19 cellular contexts compared by ENCODE assay signal in genomic region chr2:152460567-152460966, GRCh38.
"Had no signal": no experiment of that assay in that cellular context is flagged by ENCODE, and none has a peak within 500 bp of the region (broad histone marks: within the 10 kb centered on the region; RNA-seq: fewer than 3 reads in every experiment).

No MANE protein-coding gene starts in this region.

- H3K4me3 Mint-ChIP-seq: immature natural killer cell; naive thymus-derived CD8-positive, alpha-beta T cell; nephron progenitor cell; stimulated activated memory B cell treated with anti-CD40 and anti-IgM and Interleukin-4, amounts not matched to agents 10 μg/mL and 1 μg/mL and 100 μg/mL, for 72 hours; type B pancreatic cell had no signal

- DNase-seq: effector CD4-positive, alpha-beta T cell; immature natural killer cell; islet precursor cell; kidney glomerular epithelial cell; left ventricle myocardium superior; lower lobe of right lung; naive thymus-derived CD8-positive, alpha-beta T cell; nephron progenitor cell; sigmoid colon; stimulated activated CD4-positive, alpha-beta T cell treated with anti-CD3 and anti-CD28 coated beads, Interleukin-2, amount 100 ng/mL, for 24 hours; stimulated activated CD4-positive, alpha-beta T cell treated with anti-CD3 and anti-CD28 coated beads, Interleukin-4, amount 100 ng/mL, for 24 hours; stimulated activated naive CD8-positive, alpha-beta T cell treated with anti-CD3 and anti-CD28 coated beads, Interleukin-15, Interleukin-2, amounts not matched to agents 100 U/mL and 50 U/mL, for 24 hours; testis; tibial artery had no signal

- H3K36me3 Mint-ChIP-seq: immature natural killer cell; naive thymus-derived CD8-positive, alpha-beta T cell; stimulated activated memory B cell treated with anti-CD40 and anti-IgM and Interleukin-4, amounts not matched to agents 10 μg/mL and 1 μg/mL and 100 μg/mL, for 72 hours had no signal

- H3K4me1 Mint-ChIP-seq: immature natural killer cell; naive thymus-derived CD8-positive, alpha-beta T cell had no signal

- H3K27me3 ChIP-seq: right atrium auricular region, sigmoid colon, testis, tibial artery had no signal

- ATAC-seq: left ventricle myocardium superior; lower lobe of right lung; naive thymus-derived CD8-positive, alpha-beta T cell; stimulated activated memory B cell treated with anti-CD40 and anti-IgM and Interleukin-4, amounts not matched to agents 10 μg/mL and 1 μg/mL and 100 μg/mL, for 72 hours; stimulated activated naive CD8-positive, alpha-beta T cell treated with anti-CD3 and anti-CD28 coated beads, Interleukin-15, Interleukin-2, amounts not matched to agents 100 U/mL and 50 U/mL, for 24 hours had no signal

- H3K27ac Mint-ChIP-seq: immature natural killer cell; naive thymus-derived CD8-positive, alpha-beta T cell; nephron progenitor cell; stimulated activated memory B cell treated with anti-CD40 and anti-IgM and Interleukin-4, amounts not matched to agents 10 μg/mL and 1 μg/mL and 100 μg/mL, for 72 hours; type B pancreatic cell had no signal

- H3K27ac ChIP-seq: coronary artery, lower lobe of right lung, prostate gland, right atrium auricular region, sigmoid colon, testis, tibial artery had no signal

- H3K27me3 Mint-ChIP-seq: stimulated activated memory B cell treated with anti-CD40 and anti-IgM and Interleukin-4, amounts not matched to agents 10 μg/mL and 1 μg/mL and 100 μg/mL, for 72 hours; type B pancreatic cell had no signal

- H3K9me3 Mint-ChIP-seq: stimulated activated memory B cell treated with anti-CD40 and anti-IgM and Interleukin-4, amounts not matched to agents 10 μg/mL and 1 μg/mL and 100 μg/mL, for 72 hours had no signal
